7 cellular contexts compared by ENCODE assay signal in the genomic region with DNA sequence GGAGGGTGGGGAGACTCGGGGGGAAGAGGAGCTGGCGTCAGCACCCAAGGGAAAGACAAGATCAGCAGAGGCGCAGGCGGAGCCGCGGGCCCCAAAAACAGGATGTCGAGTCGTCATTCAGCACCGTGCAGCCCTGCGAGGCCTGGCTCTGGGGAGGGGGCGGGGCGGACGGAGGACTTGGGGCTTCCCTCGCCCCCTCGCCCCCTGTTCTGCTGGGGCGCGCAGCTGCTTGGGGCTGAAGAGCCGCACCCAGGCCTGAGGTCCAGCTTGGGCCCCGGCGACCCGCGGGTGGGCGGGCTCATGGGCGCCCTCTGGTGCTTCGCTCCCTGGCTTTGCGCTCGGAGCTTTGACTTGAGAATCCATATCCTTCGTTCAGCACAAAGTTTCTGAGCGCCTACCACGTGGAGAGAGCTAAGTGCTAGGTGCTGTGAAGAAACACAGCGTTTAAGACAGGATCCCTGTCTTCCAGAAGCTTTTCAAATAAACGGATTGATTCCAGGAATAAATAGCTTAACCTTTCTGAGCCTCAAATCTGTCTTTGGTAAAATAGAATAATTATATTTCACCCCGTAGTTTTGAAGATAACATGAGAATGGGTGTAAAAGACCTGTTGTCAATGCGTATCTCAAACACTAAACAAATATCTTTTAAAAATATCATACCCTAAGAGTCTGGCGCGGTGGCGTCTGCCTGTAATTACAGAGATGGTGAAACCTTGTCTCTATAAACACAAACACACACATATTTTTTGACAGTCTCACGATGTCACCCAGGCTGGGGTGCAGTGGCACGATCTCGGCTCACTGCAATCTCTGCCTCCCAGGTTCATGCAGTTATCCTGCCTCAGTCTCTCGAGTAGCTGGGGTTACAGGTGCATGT. TPM values are rescaled to one million over a fixed set of nuclear protein-coding genes. Genes with fewer than 3 reads are reported as not detected.
DNase-seq lines count a peak whose midpoint lies in the region; ATAC-seq, FAIRE-seq and TF ChIP-seq lines count a peak whose summit lies in the region.

No MANE protein-coding gene starts in this region.

- intact Hi-C loops in heart left ventricle (cut with DNase I) = loop anchor here in 8 of 10 donors (2.0 to 10.0 kb wide), 6 partner anchors 34 to 387 kb away; partner anchors contain the start of genes PGAP2 (in 4 of the 8) and NUP98 (in 3 of the 8)

- TF ChIP-seq POLR2A in GM12891 (IDR thresholded peaks at IDR 0.05; ENCODE audit: low read depth, low read length) (no peak), heart left ventricle (IDR thresholded peaks at IDR 0.05) (peak in 1 of 2 donors; percentile 44)

- H3K4me2 ChIP-seq in MM.1S (ENCODE audit: low read depth, low read length) (peak overlapping the region; percentile 64), trophoblast cell (ENCODE audit: low read length) (peak overlapping the region; percentile 91)

- peak overlapping the region; percentile 74 for H2BK120ac ChIP-seq in trophoblast cell (ENCODE audit: insufficient read depth, low read length, poor library complexity)

- TF ChIP-seq CTCF in MM.1S (IDR thresholded peaks at IDR 0.05; ENCODE audit: low read length) (peak; percentile 83), heart left ventricle (IDR thresholded peaks at IDR 0.05) (peak; percentile 71 to 97 (median 90))

- no peak overlapping the region for H3K23ac ChIP-seq in trophoblast cell (ENCODE audit: low read length)

- H3K4ac ChIP-seq in trophoblast cell (ENCODE audit: low read depth, low read length) = peak overlapping the region; percentile 61

- H3K4me3 ChIP-seq in MM.1S (ENCODE audit: low read length) (peak overlapping the region; percentile 76), SJCRH30 (peak overlapping the region; percentile 97), adipocyte (ENCODE audit: low read length) (peak overlapping the region; percentile 70), heart left ventricle (peak overlapping the region; percentile 42 to 98 (median 84)), trophoblast cell (ENCODE audit: low read depth, low read length) (peak overlapping the region; percentile 79)

- POLR2A ChIA-PET in HEK293T (lab: Yijun Ruan, JAX) = interaction anchor here (0.6 to 2.3 kb wide), 15 partner anchors 10 to 254 kb away, joined by 3 to 25 read pairs (median 3); partner anchors contain the start of genes PGAP2 and STIM1

- H3F3A ChIP-seq in MM.1S (ENCODE audit: insufficient read depth, low read length) = peaks cover 7% of the 10 kb centered on the region

- FAIRE-seq in GM12891 (lab: Jason Lieb, UNC) = peak; percentile 52

- H3K27ac ChIP-seq in MM.1S (ENCODE audit: low read length) (peak overlapping the region; percentile 91), SJCRH30 (peak overlapping the region; percentile 70), heart left ventricle (peak overlapping the region; percentile 92 to 100 (median 98)), trophoblast cell (ENCODE audit: low read depth, low read length) (peak overlapping the region; percentile 73)

- H2BK5ac ChIP-seq in trophoblast cell (ENCODE audit: low read depth, low read length, poor library complexity) = peak overlapping the region; percentile 83

- H4K12ac ChIP-seq in trophoblast cell (ENCODE audit: low read depth, low read length) = peak overlapping the region; percentile 89

- peak overlapping the region; percentile 77 for H4K91ac ChIP-seq in trophoblast cell (ENCODE audit: low read depth, low read length)

- ATAC-seq in heart left ventricle = peak; percentile 44 to 78 (median 68)

- H3K4me1 ChIP-seq in MM.1S (ENCODE audit: low read length) (peaks cover 34% of the 10 kb centered on the region), SJCRH30 (no peaks in the 10 kb centered on the region), adipocyte (ENCODE audit: control insufficient read depth, insufficient read depth, low read length) (peaks cover 34% of the 10 kb centered on the region), heart left ventricle (peaks cover 8 to 41% (median 32%) of the 10 kb centered on the region in 12 donors), trophoblast cell (ENCODE audit: control insufficient read depth in 1 of 2, insufficient read depth in 2 of 2, low read length in 2 of 2) (peaks cover 11 to 19% of the 10 kb centered on the region in 2 experiments)

- H4K8ac ChIP-seq in trophoblast cell (ENCODE audit: low read depth, low read length) = peak overlapping the region; percentile 86

- no peaks in the 10 kb centered on the region for H3K27me3 ChIP-seq in MM.1S (replicated peaks; ENCODE audit: insufficient read depth, low read length)
- no peaks in the 10 kb centered on the region for H3K27me3 ChIP-seq in SJCRH30
- H3K27me3 ChIP-seq in adipocyte (replicated peaks; ENCODE audit: control insufficient read depth, insufficient read depth, low read length) = no peaks in the 10 kb centered on the region
- H3K27me3 ChIP-seq in heart left ventricle = no peaks in the 10 kb centered on the region
- H3K27me3 ChIP-seq in trophoblast cell (ENCODE audit: insufficient read depth, low read length) = no peaks in the 10 kb centered on the region

- H3K9me3 ChIP-seq in MM.1S (replicated peaks; ENCODE audit: insufficient read depth, low read length) = no peaks in the 10 kb centered on the region
- no peaks in the 10 kb centered on the region for H3K9me3 ChIP-seq in SJCRH30 (replicated peaks)
- H3K9me3 ChIP-seq in adipocyte (ENCODE audit: control insufficient read depth, low read length) = no peaks in the 10 kb centered on the region
- H3K9me3 ChIP-seq in heart left ventricle = no peaks in the 10 kb centered on the region
- no peaks in the 10 kb centered on the region for H3K9me3 ChIP-seq in trophoblast cell (ENCODE audit: insufficient read depth, low read depth, low read length)

- 18 to 30% (median 23%) methylated on average over 26 to 41 of the region's 41 CpGs for WGBS in heart left ventricle, 4 donors
- no CpG with 5 or more reads among the region's 41 CpGs for WGBS in trophoblast cell (ENCODE audit: extremely low coverage, insufficient coverage, insufficient read length)

- CTCF ChIA-PET in HEK293T (lab: Yijun Ruan, JAX) = interaction anchor here (0.9 to 4.7 kb wide), 11 partner anchors 8 to 231 kb away, joined by 3 to 31 read pairs (median 4); partner anchors contain the start of gene STIM1

- peaks cover 41% of the 10 kb centered on the region for H3K79me2 ChIP-seq in MM.1S (ENCODE audit: low read length)
- peaks cover 10% of the 10 kb centered on the region for H3K79me2 ChIP-seq in trophoblast cell (ENCODE audit: control insufficient read depth, insufficient read depth, low read length, poor library complexity)

- H4K20me1 ChIP-seq in MM.1S (ENCODE audit: insufficient read depth, low read length) = 0 out of 2 replicates have a peak, but pooled peaks cover 4% of the 10 kb centered on the region

- H3K14ac ChIP-seq in trophoblast cell (ENCODE audit: low read length) = peak overlapping the region; percentile 59

- peak; percentile 66 for DNase-seq in GM12891 (ENCODE audit: insufficient read length, low spot score)
- peak; percentile 78 for DNase-seq in HEK293T (ENCODE audit: extremely low spot score)
- peak; percentile 89 for DNase-seq in MM.1S
- DNase-seq in SJCRH30 = peak in 1 of 2 experiments; percentile 92
- DNase-seq in adipocyte (ENCODE audit: low read depth) = peak; percentile 95
- DNase-seq in heart left ventricle = peak; percentile 87 to 94 (median 88)
- peak; percentile 87 to 94 for DNase-seq in trophoblast cell

- H2AK5ac ChIP-seq in trophoblast cell (ENCODE audit: low read length) = no peak overlapping the region

- H3K36me3 ChIP-seq in MM.1S (replicated peaks; ENCODE audit: insufficient read depth, low read length) (no peaks in the 10 kb centered on the region; the same call in 1 of the 2 replicates), SJCRH30 (no peaks in the 10 kb centered on the region), adipocyte (ENCODE audit: control insufficient read depth, insufficient read depth, low read length, severe bottlenecking) (no peaks in the 10 kb centered on the region), heart left ventricle (no peaks in the 10 kb centered on the region), trophoblast cell (ENCODE audit: control insufficient read depth in 1 of 2, insufficient read depth in 2 of 2, low read length in 2 of 2) (no peaks in the 10 kb centered on the region)

- peak overlapping the region; percentile 51 for H2AFZ ChIP-seq in MM.1S (ENCODE audit: low read length)
- peak overlapping the region; percentile 74 for H2AFZ ChIP-seq in trophoblast cell (ENCODE audit: insufficient read depth, low read length, poor library complexity)

- no peak overlapping the region for H2BK12ac ChIP-seq in trophoblast cell (ENCODE audit: low read length)

- no peaks in the 10 kb centered on the region for H3K9me2 ChIP-seq in MM.1S (replicated peaks; ENCODE audit: insufficient read depth, low read length)

- peak overlapping the region; percentile 88 for H3K18ac ChIP-seq in trophoblast cell (ENCODE audit: low read length)

- peaks cover 9% of the 10 kb centered on the region for H3K79me1 ChIP-seq in trophoblast cell (ENCODE audit: low read length)

- H3K9ac ChIP-seq in MM.1S (ENCODE audit: low read length) (peak overlapping the region; percentile 97), adipocyte (ENCODE audit: low read length) (peak overlapping the region; percentile 78), trophoblast cell (ENCODE audit: low read length) (peak overlapping the region; percentile 71)

TF ChIP-seq in GM12891, 5 proteins besides CTCF, POLR2A, EP300 and RAD21 (continues in another document):
- TF ChIP-seq SPI1 (IDR thresholded peaks at IDR 0.05; ENCODE audit: low read depth, low read length) (no peak), POU2F2 (IDR thresholded peaks at IDR 0.05; ENCODE audit: low read depth, low read length) (no peak)

TF ChIP-seq in HEK293T, 16 proteins besides CTCF, POLR2A, EP300 and RAD21:
- no peak for TF ChIP-seq ELF4 (IDR thresholded peaks at IDR 0.05)
- TF ChIP-seq L3MBTL2 (conservative IDR thresholded peaks at IDR 0.05) = peak; percentile 95

RNA-seq across cellular contexts. Expression of gene RHOG, which starts 0.9 kb away (rescaled TPM):
- polyA plus RNA-seq in GM12891 (2012; ENCODE audit: low read depth, missing spikeins) = 90.0 TPM
- total RNA-seq in SJCRH30 (2014; rRNA removed; shearing (Covaris generic)) = 15.5 and 17.4 TPM in 2 replicates
- total RNA-seq in heart left ventricle = 10 to 100 TPM; 17.9 to 69.1 (median 30.1) TPM
- polyA plus RNA-seq in heart left ventricle = 10 to 100 TPM; 23.0 to 50.4 TPM
- 48.3 and 53.7 TPM in 2 replicates for polyA plus RNA-seq in trophoblast cell (2013)

RNA-seq across cellular contexts. Expression of gene STIM1, which starts 13.8 kb away (rescaled TPM):
- polyA plus RNA-seq in GM12891 (2012; ENCODE audit: low read depth, missing spikeins) = 33.2 TPM
- total RNA-seq in SJCRH30 (2014; rRNA removed; shearing (Covaris generic)) = 12.9 and 14.7 TPM in 2 replicates
- total RNA-seq in heart left ventricle = 10 to 100 TPM; 24.4 to 42.9 (median 28.9) TPM
- 10 to 100 TPM; 13.2 to 36.2 TPM for polyA plus RNA-seq in heart left ventricle
- polyA plus RNA-seq in trophoblast cell (2013) = 17.6 and 18.0 TPM in 2 replicates

RNA-seq across cellular contexts. Expression of gene PGAP2, which starts 33.3 kb away (rescaled TPM):
- 24.7 TPM for polyA plus RNA-seq in GM12891 (2012; ENCODE audit: low read depth, missing spikeins)
- total RNA-seq in SJCRH30 (2014; rRNA removed; shearing (Covaris generic)) = 4.5 and 5.3 TPM in 2 replicates
- total RNA-seq in heart left ventricle = 10 to 100 TPM; 17.6 to 31.7 (median 23.3) TPM
- 10 to 100 TPM; 12.9 to 17.3 TPM for polyA plus RNA-seq in heart left ventricle
- 24.0 TPM in 2 replicates for polyA plus RNA-seq in trophoblast cell (2013)

RNA-seq across cellular contexts. Expression of gene NUP98, which starts 44.3 kb away (rescaled TPM):
- polyA plus RNA-seq in GM12891 (2012; ENCODE audit: low read depth, missing spikeins) = 23.8 TPM
- total RNA-seq in SJCRH30 (2014; rRNA removed; shearing (Covaris generic)) = 191 and 217 TPM in 2 replicates
- total RNA-seq in heart left ventricle = 10 to 100 TPM; 36.0 to 77.9 (median 46.2) TPM
- polyA plus RNA-seq in heart left ventricle = 10 to 100 TPM; 13.2 to 25.4 TPM
- polyA plus RNA-seq in trophoblast cell (2013) = 75.8 and 77.4 TPM in 2 replicates
